Comparison of ENCODE assay signal across 16 cellular contexts in the genomic region with DNA sequence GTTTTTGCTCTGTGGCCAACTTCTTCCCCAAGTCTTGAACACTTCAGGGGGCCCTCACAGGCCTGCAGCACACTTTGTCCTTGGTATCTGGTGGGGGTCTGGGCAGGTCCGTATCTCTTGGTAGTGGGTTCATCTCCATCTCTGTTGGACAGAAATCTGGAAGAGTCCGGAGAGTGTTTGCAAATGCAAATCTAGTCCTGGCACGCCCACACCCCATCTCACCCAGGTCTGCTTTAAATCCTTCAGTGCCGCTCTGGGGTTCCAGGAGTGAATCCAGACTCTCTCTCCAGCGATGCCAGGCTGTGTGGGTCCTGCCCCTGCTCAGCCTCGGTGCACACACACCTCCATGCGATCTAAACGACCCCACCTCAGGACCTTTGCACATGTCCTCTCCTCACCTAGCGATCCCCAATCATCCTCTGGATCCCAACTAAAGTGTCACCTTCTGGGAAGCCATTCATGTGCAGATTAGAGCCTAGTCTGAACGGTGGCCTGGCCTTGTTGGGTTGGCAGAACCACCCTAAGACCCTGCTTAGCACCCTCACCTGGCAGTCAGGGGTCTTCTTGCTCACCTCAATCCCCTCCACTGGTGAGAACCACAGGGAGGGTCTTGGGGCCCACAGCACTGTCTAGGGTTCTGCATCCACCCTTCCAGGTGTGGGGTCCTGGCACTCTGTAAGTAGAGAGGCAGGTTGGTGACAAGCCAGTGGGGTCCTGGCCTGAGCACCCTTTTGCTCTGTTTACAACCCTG.
"Had no signal": no experiment of that assay in that cellular context is flagged by ENCODE, and none has a peak within 500 bp of the region (broad histone marks: within the 10 kb centered on the region; RNA-seq: fewer than 3 reads in every experiment).

No MANE protein-coding gene starts in this region.

- H3K27ac Mint-ChIP-seq: activated B cell treated with CpG ODN at 0.5 μM for 24 hours; activated naive CD8-positive, alpha-beta T cell treated with anti-CD3 and anti-CD28 coated beads for 36 hours; activated T-helper 1 cell treated with anti-CD3 and anti-CD28 coated beads, Interleukin-12 subunit alpha, Interleukin-12 subunit beta, Interleukin-2, Interleukin-4 antibody, amounts not matched to agents 30 ng/mL and 10 ng/mL and 1 ng/mL, durations not matched to agents 14 hours and 24 hours and 36 hours; natural killer cell treated with Interleukin-12 subunit alpha and Interleukin-12 subunit beta and Interleukin-15 and Interleukin-18, amount 100 ng/mL, for 72 hours; progenitor cell of endocrine pancreas had no signal

- H3K4me1 Mint-ChIP-seq: activated B cell treated with CpG ODN at 0.5 μM for 24 hours; activated naive CD8-positive, alpha-beta T cell treated with anti-CD3 and anti-CD28 coated beads for 36 hours had no signal

- H3K4me3 ChIP-seq: right lobe of liver, tibial artery, uterus had no signal

- H3K4me3 Mint-ChIP-seq: activated B cell treated with CpG ODN at 0.5 μM for 24 hours; activated naive CD8-positive, alpha-beta T cell treated with anti-CD3 and anti-CD28 coated beads for 36 hours; activated T-helper 1 cell treated with anti-CD3 and anti-CD28 coated beads, Interleukin-12 subunit alpha, Interleukin-12 subunit beta, Interleukin-2, Interleukin-4 antibody, amounts not matched to agents 30 ng/mL and 10 ng/mL and 1 ng/mL, durations not matched to agents 14 hours and 24 hours and 36 hours; natural killer cell treated with Interleukin-12 subunit alpha and Interleukin-12 subunit beta and Interleukin-15 and Interleukin-18, amount 100 ng/mL, for 72 hours had no signal

- H3K9me3 Mint-ChIP-seq: activated B cell treated with CpG ODN at 0.5 μM for 24 hours; activated naive CD8-positive, alpha-beta T cell treated with anti-CD3 and anti-CD28 coated beads for 36 hours; activated T-helper 1 cell treated with anti-CD3 and anti-CD28 coated beads, Interleukin-12 subunit alpha, Interleukin-12 subunit beta, Interleukin-2, Interleukin-4 antibody, amounts not matched to agents 30 ng/mL and 10 ng/mL and 1 ng/mL, durations not matched to agents 14 hours and 24 hours and 36 hours; natural killer cell treated with Interleukin-12 subunit alpha and Interleukin-12 subunit beta and Interleukin-15 and Interleukin-18, amount 100 ng/mL, for 72 hours had no signal

- H3K9me3 ChIP-seq: right lobe of liver, tibial artery, uterus had no signal

- H3K36me3 Mint-ChIP-seq: activated naive CD8-positive, alpha-beta T cell treated with anti-CD3 and anti-CD28 coated beads for 36 hours; natural killer cell treated with Interleukin-12 subunit alpha and Interleukin-12 subunit beta and Interleukin-15 and Interleukin-18, amount 100 ng/mL, for 72 hours had no signal

- DNase-seq: activated B cell treated with CpG ODN at 0.5 μM for 24 hours; activated CD4-positive, alpha-beta T cell treated with anti-CD3 and anti-CD28 coated beads for 48 hours; activated naive CD8-positive, alpha-beta T cell treated with anti-CD3 and anti-CD28 coated beads for 36 hours; brain microvascular endothelial cell; cerebellar nuclear complex; dermis blood vessel endothelial cell; hypothalamus; mesendoderm; right lobe of liver; T-helper 2 cell; uterus had no signal

- H3K27me3 ChIP-seq: brain microvascular endothelial cell, right lobe of liver, uterus had no signal

- ATAC-seq: natural killer cell treated with Interleukin-12 subunit alpha and Interleukin-12 subunit beta and Interleukin-15 and Interleukin-18, amount 100 ng/mL, for 72 hours; right lobe of liver had no signal

- FAIRE-seq: kidney had no signal

- H3K36me3 ChIP-seq: brain microvascular endothelial cell, right lobe of liver, tibial artery, uterus had no signal

- H3K27ac ChIP-seq: brain microvascular endothelial cell, right lobe of liver, tibial artery, uterus had no signal

- H3K4me1 ChIP-seq: right lobe of liver had no signal
